In genomic region chr6:1524040-1524480, GRCh38 we compare ENCODE assay signal across 8 cellular contexts.
DNase-seq lines count a peak whose midpoint lies in the region; ATAC-seq, FAIRE-seq and TF ChIP-seq lines count a peak whose summit lies in the region.

No MANE protein-coding gene starts in this region.

- WGBS in trophoblast cell (ENCODE audit: extremely low coverage, insufficient coverage, insufficient read length), result no CpG with 5 or more reads among the region's 37 CpGs
- WGBS in suprapubic skin, result 42% methylated on average over 13 of the region's 37 CpGs

- no peak overlapping the region for H4K12ac ChIP-seq in trophoblast cell (ENCODE audit: low read depth, low read length)

- H2BK12ac ChIP-seq in trophoblast cell (ENCODE audit: low read length), result no peak overlapping the region

- H3K4me1 ChIP-seq in trophoblast cell (ENCODE audit: control insufficient read depth in 1 of 2, insufficient read depth in 2 of 2, low read length in 2 of 2) (peaks cover 2 to 9% of the 10 kb centered on the region in 2 experiments), suprapubic skin (peaks cover 26% of the 10 kb centered on the region)

- TF ChIP-seq POLR2A in suprapubic skin (IDR thresholded peaks at IDR 0.05), result no peak

- no peak overlapping the region for H3K9ac ChIP-seq in trophoblast cell (ENCODE audit: low read length)

- FAIRE-seq in frontal cortex (lab: Jason Lieb, UNC), result no peak

- TF ChIP-seq CTCF in C4-2B (conservative IDR thresholded peaks at IDR 0.05), result peak; percentile 98
- TF ChIP-seq CTCF in suprapubic skin (IDR thresholded peaks at IDR 0.05), result peak; percentile 20 to 78

- ATAC-seq in HG02623 (IDR thresholded peaks at IDR 0.05; ENCODE audit: unreplicated experiment) (no peak), GM18502 (IDR thresholded peaks at IDR 0.05; ENCODE audit: poor library complexity, unreplicated experiment) (no peak)

- no peak overlapping the region for H3K4me3 ChIP-seq in trophoblast cell (ENCODE audit: low read depth, low read length)
- H3K4me3 ChIP-seq in suprapubic skin, result peak overlapping the region; percentile 2

- no peaks in the 10 kb centered on the region for H3K36me3 ChIP-seq in trophoblast cell (ENCODE audit: control insufficient read depth in 1 of 2, insufficient read depth in 2 of 2, low read length in 2 of 2)
- H3K36me3 ChIP-seq in suprapubic skin, result no peaks in the 10 kb centered on the region

- no peaks in the 10 kb centered on the region for H3K79me2 ChIP-seq in trophoblast cell (ENCODE audit: control insufficient read depth, insufficient read depth, low read length, poor library complexity)

- DNase-seq in NCI-H774 (lab: John Stamatoyannopoulos, UW) (peak; percentile 64), frontal cortex (ENCODE audit: low spot score in 2 of 2) (peak; percentile 62 to 81), trophoblast cell (peak; percentile 57 to 73), suprapubic skin (ENCODE audit: low spot score in 2 of 2) (no peak)
- DNase-seq in activated effector memory CD4-positive, alpha-beta T cell treated with Interleukin-2 at 50 U/mL for 16 hours, result peak; percentile 60

- no peak overlapping the region for H4K8ac ChIP-seq in trophoblast cell (ENCODE audit: low read depth, low read length)

- H3K4me2 ChIP-seq in trophoblast cell (ENCODE audit: low read length), result peak overlapping the region; percentile 36

- peaks cover 3% of the 10 kb centered on the region for H3K9me3 ChIP-seq in trophoblast cell (ENCODE audit: insufficient read depth, low read depth, low read length)
- no peaks in the 10 kb centered on the region for H3K9me3 ChIP-seq in suprapubic skin

- no peak overlapping the region for H4K91ac ChIP-seq in trophoblast cell (ENCODE audit: low read depth, low read length)

- H3K14ac ChIP-seq in trophoblast cell (ENCODE audit: low read length), result no peak overlapping the region

- H3K4ac ChIP-seq in trophoblast cell (ENCODE audit: low read depth, low read length), result no peak overlapping the region

- TF ChIP-seq EP300 in suprapubic skin (IDR thresholded peaks at IDR 0.05), result no peak

- no peak overlapping the region for H3K23ac ChIP-seq in trophoblast cell (ENCODE audit: low read length)

- no peak overlapping the region for H2BK5ac ChIP-seq in trophoblast cell (ENCODE audit: low read depth, low read length, poor library complexity)

- H2AFZ ChIP-seq in trophoblast cell (ENCODE audit: insufficient read depth, low read length, poor library complexity), result peak overlapping the region; percentile 45

- no peak overlapping the region for H2AK5ac ChIP-seq in trophoblast cell (ENCODE audit: low read length)

- H3K27me3 ChIP-seq in trophoblast cell (ENCODE audit: insufficient read depth, low read length) (no peaks in the 10 kb centered on the region), suprapubic skin (peaks cover 16% of the 10 kb centered on the region)

- H3K27ac ChIP-seq in C4-2B (peak overlapping the region; percentile 69), trophoblast cell (ENCODE audit: low read depth, low read length) (no peak overlapping the region), suprapubic skin (no peak overlapping the region)

- no peak overlapping the region for H3K18ac ChIP-seq in trophoblast cell (ENCODE audit: low read length)

- no peaks in the 10 kb centered on the region for H3K79me1 ChIP-seq in trophoblast cell (ENCODE audit: low read length)

- no peak overlapping the region for H2BK120ac ChIP-seq in trophoblast cell (ENCODE audit: insufficient read depth, low read length, poor library complexity)

Comparison
In these comparisons a context has a peak if more than half of its experiments do, and no peak if none do; other contexts are left out.
1. DNase-seq: peak in NCI-H774 (single experiment), activated effector memory CD4-positive, alpha-beta T cell treated with Interleukin-2 at 50 U/mL for 16 hours (single experiment), frontal cortex (2 of 2) and trophoblast cell (2 of 2); none in suprapubic skin (0 of 2).